In the genomic region with DNA sequence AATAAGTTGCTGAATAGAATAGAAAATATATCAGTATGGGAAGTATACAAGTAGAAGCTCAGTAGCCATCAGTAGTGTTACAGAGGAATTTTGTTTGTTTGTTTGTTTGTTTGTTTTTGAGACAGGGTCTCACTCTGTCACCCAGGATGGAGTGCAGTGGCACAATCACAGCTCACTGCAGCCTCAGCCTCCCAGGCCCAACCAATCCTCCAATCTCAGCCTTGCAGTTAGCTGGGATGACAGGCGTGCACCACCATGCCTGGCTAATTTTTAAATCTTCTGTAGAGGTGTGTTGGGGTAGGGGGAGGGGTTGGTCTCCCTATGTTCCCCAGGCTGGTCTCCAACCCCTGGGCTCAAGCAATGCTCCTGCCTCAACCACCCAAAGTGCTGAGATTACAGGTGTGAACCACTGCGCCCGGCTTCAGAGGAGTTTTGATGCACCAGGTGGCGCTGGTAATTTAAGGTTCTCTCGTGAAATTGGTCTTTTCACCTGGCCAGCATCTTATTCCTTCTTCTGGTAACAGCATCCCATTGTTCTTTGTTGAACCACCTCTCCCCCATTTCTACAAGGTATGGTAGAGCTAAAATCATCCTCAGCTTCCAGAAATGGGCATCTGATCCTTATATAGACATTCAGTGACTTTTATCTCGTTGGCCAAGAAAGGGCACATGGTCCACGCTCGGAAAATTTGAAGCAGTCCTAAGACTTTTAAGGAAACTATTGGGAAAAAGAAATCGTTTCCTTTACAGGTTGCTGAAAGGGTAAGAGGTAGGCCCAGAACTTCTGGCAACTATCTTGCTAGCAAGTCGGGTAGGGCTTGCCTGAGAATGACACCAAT, we compare ENCODE assay signal across 8 cellular contexts.
DNase-seq lines count a peak whose midpoint lies in the region; ATAC-seq and TF ChIP-seq lines count a peak whose summit lies in the region.

No MANE protein-coding gene starts in this region.

- H3K9me3 Mint-ChIP-seq in activated naive CD8-positive, alpha-beta T cell treated with anti-CD3 and anti-CD28 coated beads, Interleukin-2, amount 10 ng/mL, durations not matched to agents 7 days and 5 days, result peaks cover 14% of the 10 kb centered on the region

- peak; percentile 4 for DNase-seq in DMS79 treated with DMSO at 0.1 percent for 48 hours (lab: John Stamatoyannopoulos, UW)
- DNase-seq in DMS79 (lab: John Stamatoyannopoulos, UW), result no peak
- peak; percentile 49 for DNase-seq in SK-N-DZ (ENCODE audit: low spot score)
- DNase-seq in activated naive CD8-positive, alpha-beta T cell treated with anti-CD3 and anti-CD28 coated beads, Interleukin-2, amount 10 ng/mL, durations not matched to agents 7 days and 5 days, result peak; percentile 54
- peak; percentile 73 for DNase-seq in left kidney (ENCODE audit: low read depth, low spot score)
- DNase-seq in stimulated activated CD8-positive, alpha-beta memory T cell treated with anti-CD3 and anti-CD28 coated beads, Interleukin-7, amount 100 ng/mL, for 4 hours (ENCODE audit: low read depth in 2 of 2), result peak; percentile 30 to 43
- DNase-seq in lower leg skin (ENCODE audit: low spot score in 2 of 2), result no peak

- no peak overlapping the region for H3K4me3 ChIP-seq in lower leg skin (ENCODE audit: low read depth, poor library complexity, severe bottlenecking)

- no peak overlapping the region for H3K4me3 Mint-ChIP-seq in activated naive CD8-positive, alpha-beta T cell treated with anti-CD3 and anti-CD28 coated beads, Interleukin-2, amount 10 ng/mL, durations not matched to agents 7 days and 5 days

- no peaks in the 10 kb centered on the region for H3K4me1 Mint-ChIP-seq in activated naive CD8-positive, alpha-beta T cell treated with anti-CD3 and anti-CD28 coated beads, Interleukin-2, amount 10 ng/mL, durations not matched to agents 7 days and 5 days

- intact Hi-C loops in lower leg skin (cut with DNase I; ENCODE audit: low total_unique reads), result loop anchor here (10.0 kb wide), 1 partner anchor 159 kb away; a partner anchor contains a TSS

- ATAC-seq in HG02973 (IDR thresholded peaks at IDR 0.05; ENCODE audit: unreplicated experiment), result peak; percentile 82
- peak; percentile 50 for ATAC-seq in activated naive CD8-positive, alpha-beta T cell treated with anti-CD3 and anti-CD28 coated beads, Interleukin-2, amount 10 ng/mL, durations not matched to agents 7 days and 5 days (ENCODE audit: low read depth)

- 73 to 81% methylated on average over 10 of the region's 10 CpGs for WGBS in lower leg skin, 2 donors

- H3K27me3 Mint-ChIP-seq in activated naive CD8-positive, alpha-beta T cell treated with anti-CD3 and anti-CD28 coated beads, Interleukin-2, amount 10 ng/mL, durations not matched to agents 7 days and 5 days, result peaks cover 3% of the 10 kb centered on the region

- TF ChIP-seq CTCF in lower leg skin (IDR thresholded peaks at IDR 0.05), result no peak

- H3K27ac Mint-ChIP-seq in activated naive CD8-positive, alpha-beta T cell treated with anti-CD3 and anti-CD28 coated beads, Interleukin-2, amount 10 ng/mL, durations not matched to agents 7 days and 5 days, result no peak overlapping the region

- H3K36me3 Mint-ChIP-seq in activated naive CD8-positive, alpha-beta T cell treated with anti-CD3 and anti-CD28 coated beads, Interleukin-2, amount 10 ng/mL, durations not matched to agents 7 days and 5 days, result peaks cover 9% of the 10 kb centered on the region

- TF ChIP-seq POLR2A in lower leg skin (IDR thresholded peaks at IDR 0.05), result no peak

- POLR2A ChIA-PET in activated naive CD8-positive, alpha-beta T cell treated with anti-CD3 and anti-CD28 coated beads, Interleukin-2, amount 10 ng/mL, durations not matched to agents 7 days and 5 days (lab: Charles Lee), result interaction anchor here (0.6 to 3.5 kb wide), 2 partner anchors 155 to 157 kb away, joined by 5 to 22 read pairs; a partner anchor contains a TSS

Comparison
In these comparisons a context has a peak if more than half of its experiments do, and no peak if none do; other contexts are left out.
1. DNase-seq: peak in DMS79 treated with DMSO at 0.1 percent for 48 hours (single experiment), SK-N-DZ (single experiment), activated naive CD8-positive, alpha-beta T cell treated with anti-CD3 and anti-CD28 coated beads, Interleukin-2, amount 10 ng/mL, durations not matched to agents 7 days and 5 days (single experiment), left kidney (single experiment) and stimulated activated CD8-positive, alpha-beta memory T cell treated with anti-CD3 and anti-CD28 coated beads, Interleukin-7, amount 100 ng/mL, for 4 hours (2 of 2); none in DMS79 (single experiment) and lower leg skin (0 of 2).